ENCODE assay signal across 8 cellular contexts in the genomic region with DNA sequence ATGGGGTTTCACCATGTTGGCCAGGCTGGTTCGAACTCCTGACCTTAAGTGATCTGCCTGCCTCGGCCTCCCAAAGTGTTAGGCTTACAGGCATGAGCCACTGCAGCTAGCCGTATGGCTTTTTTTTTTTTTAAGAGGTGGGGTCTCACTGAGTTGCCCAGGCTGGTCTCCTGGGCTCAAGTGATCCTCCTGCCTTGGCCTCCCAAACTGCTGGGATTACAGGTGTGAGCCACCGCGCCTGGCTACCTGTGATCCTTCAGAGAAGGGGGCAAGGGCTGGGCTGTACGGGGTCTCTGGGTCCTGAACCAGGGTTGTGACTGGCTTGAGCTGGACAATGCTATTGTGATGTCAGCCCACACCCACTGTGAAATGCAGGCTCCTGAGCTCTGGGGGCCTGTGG. TPM values are rescaled to one million over a fixed set of nuclear protein-coding genes. Genes with fewer than 3 reads are reported as not detected.
DNase-seq lines count a peak whose midpoint lies in the region; FAIRE-seq and TF ChIP-seq lines count a peak whose summit lies in the region.

A gene with protein sequence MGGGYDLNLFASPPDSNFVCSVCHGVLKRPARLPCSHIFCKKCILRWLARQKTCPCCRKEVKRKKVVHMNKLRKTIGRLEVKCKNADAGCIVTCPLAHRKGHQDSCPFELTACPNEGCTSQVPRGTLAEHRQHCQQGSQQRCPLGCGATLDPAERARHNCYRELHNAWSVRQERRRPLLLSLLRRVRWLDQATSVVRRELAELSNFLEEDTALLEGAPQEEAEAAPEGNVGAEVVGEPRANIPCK (plus strand): TSS at position 397 of the 400 bp plus-strand sequence. CDS start 26 bp downstream, outside the sequence.

- no peaks in the 10 kb centered on the region for H3K9me3 Mint-ChIP-seq in neural crest cell

- H3K27me3 ChIP-seq in BLaER1, result no peaks in the 10 kb centered on the region
- no peaks in the 10 kb centered on the region for H3K27me3 ChIP-seq in MG63
- H3K27me3 ChIP-seq in effector memory CD4-positive, alpha-beta T cell (replicated peaks; ENCODE audit: control insufficient read depth, insufficient read depth, low read length, poor library complexity, severe bottlenecking), result no peaks in the 10 kb centered on the region

- peaks cover 34% of the 10 kb centered on the region for H3K4me1 Mint-ChIP-seq in neural crest cell

- no peak for FAIRE-seq in urothelium cell line (lab: Jason Lieb, UNC)

- H3K4me3 Mint-ChIP-seq in neural crest cell, result peak within 1 kb of the TSS; percentile 92

- peaks cover 5% of the 10 kb centered on the region for H3K27me3 Mint-ChIP-seq in neural crest cell (ENCODE audit: low read depth)

- no peaks in the 10 kb centered on the region for H3K9me3 ChIP-seq in BLaER1
- no peaks in the 10 kb centered on the region; the same call in 1 of the 2 replicates for H3K9me3 ChIP-seq in MG63
- no peaks in the 10 kb centered on the region for H3K9me3 ChIP-seq in effector memory CD4-positive, alpha-beta T cell (ENCODE audit: control insufficient read depth, low read length)

- H3K36me3 Mint-ChIP-seq in neural crest cell (ENCODE audit: low read depth), result peaks cover 24% of the 10 kb centered on the region

- peaks cover 30% of the 10 kb centered on the region for H4K20me1 ChIP-seq in BLaER1

- DNase-seq in MG63 (no peak), neural crest cell (ENCODE audit: low read depth, low spot score) (no peak), NCI-H524 treated with DMSO at 0.1 percent for 48 hours (lab: John Stamatoyannopoulos, UW) (no peak), NCI-H187 treated with DMSO at 0.1 percent for 48 hours (lab: John Stamatoyannopoulos, UW) (no peak), urothelium cell line (ENCODE audit: low spot score) (no peak), kidney glomerular epithelial cell (lab: John Stamatoyannopoulos, UW) (no peak)
- no peak for DNase-seq in effector memory CD4-positive, alpha-beta T cell

- H3K4me1 ChIP-seq in BLaER1, result peaks cover 48% of the 10 kb centered on the region
- H3K4me1 ChIP-seq in effector memory CD4-positive, alpha-beta T cell (ENCODE audit: control insufficient read depth, insufficient read depth, low read length, poor library complexity, severe bottlenecking), result peaks cover 32% of the 10 kb centered on the region

- no peak for TF ChIP-seq CTCF in neural crest cell (conservative IDR thresholded peaks at IDR 0.05)

- H3K9ac ChIP-seq in BLaER1, result peak within 1 kb of the TSS; percentile 97

- peak within 1 kb of the TSS; percentile 96 for H3K27ac ChIP-seq in BLaER1
- peak within 1 kb of the TSS; percentile 97 for H3K27ac ChIP-seq in effector memory CD4-positive, alpha-beta T cell (ENCODE audit: insufficient read depth, low read length, poor library complexity, severe bottlenecking)

- H3K27ac Mint-ChIP-seq in neural crest cell (ENCODE audit: unreplicated experiment), result no peak within 1 kb of the TSS

- H3K4me3 ChIP-seq in BLaER1 (peak within 1 kb of the TSS; percentile 90), MG63 (peak within 1 kb of the TSS; percentile 99)
- peak within 1 kb of the TSS; percentile 77 for H3K4me3 ChIP-seq in effector memory CD4-positive, alpha-beta T cell (ENCODE audit: insufficient read depth, low read depth, low read length, poor library complexity, severe bottlenecking)

- H3K36me3 ChIP-seq in BLaER1 (peaks cover 35% of the 10 kb centered on the region), MG63 (peaks cover 49% of the 10 kb centered on the region)
- H3K36me3 ChIP-seq in effector memory CD4-positive, alpha-beta T cell (ENCODE audit: control insufficient read depth, insufficient read depth, low read length), result peaks cover 15% of the 10 kb centered on the region

- H3K4me2 ChIP-seq in BLaER1, result peak within 1 kb of the TSS; percentile 98

RNA-seq across cellular contexts. Expression of the gene that starts here (rescaled TPM):
- not detected in 2 replicates for total RNA-seq in MG63 (2014; rRNA removed; shearing (Covaris generic); ENCODE audit: low replicate concordance)
- total RNA-seq in neural crest cell, result not detected in 2 replicates
